ENCODE assay signal across 22 cellular contexts in the genomic region with DNA sequence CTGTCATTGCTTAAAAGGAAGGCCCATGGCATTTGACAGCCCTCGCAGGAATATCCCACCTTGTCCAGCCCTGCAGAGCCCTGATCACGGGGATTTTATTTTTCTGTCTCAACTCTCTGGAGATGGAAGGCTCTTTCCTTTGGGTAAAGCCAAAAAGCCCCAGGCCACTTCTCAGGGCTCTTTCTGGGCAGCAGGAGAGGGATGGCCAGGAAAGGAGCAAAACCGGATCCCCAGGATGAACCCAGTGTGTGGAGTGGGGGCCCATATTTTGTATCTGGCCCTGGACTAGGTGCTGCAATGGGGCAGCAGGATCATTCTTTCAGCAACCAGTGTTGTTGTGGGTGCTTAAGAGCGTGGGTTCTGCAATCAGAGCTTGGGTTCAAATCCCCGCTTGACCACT.
"Had no signal": no experiment of that assay in that cellular context is flagged by ENCODE, and none has a peak within 500 bp of the region (broad histone marks: within the 10 kb centered on the region; RNA-seq: fewer than 3 reads in every experiment).

No MANE protein-coding gene starts in this region.

- H3K4me2 ChIP-seq: SK-N-SH had no signal

- H3K9me3 ChIP-seq: SJSA1, SK-N-SH had no signal

- FAIRE-seq: HTR-8/SVneo, RCC 7860 had no signal

- DNase-seq: KBM-7, MM.1S, NCI-H1092 treated with DMSO at 0.1 percent for 48 hours, NCI-H1436, NCI-H187, NCI-H2029, NCI-H2081 treated with DMSO at 0.1 percent for 48 hours, NCI-H2171, NCI-H226, NCI-H446, NCI-H510A, NCI-H524 treated with DMSO at 0.1 percent for 48 hours, NCI-H69, NCI-H774, Right ventricle myocardium superior, RPMI8226, SIG-M5, SK-N-SH had no signal

- H3K9ac ChIP-seq: SK-N-SH had no signal

- H3K27me3 ChIP-seq: SJSA1 had no signal

- H3K27ac ChIP-seq: HL-60, SJSA1 had no signal

- H3K4me3 ChIP-seq: SJSA1 had no signal
